Comparison of ENCODE assay signal across 1 cellular context in the genomic region with DNA sequence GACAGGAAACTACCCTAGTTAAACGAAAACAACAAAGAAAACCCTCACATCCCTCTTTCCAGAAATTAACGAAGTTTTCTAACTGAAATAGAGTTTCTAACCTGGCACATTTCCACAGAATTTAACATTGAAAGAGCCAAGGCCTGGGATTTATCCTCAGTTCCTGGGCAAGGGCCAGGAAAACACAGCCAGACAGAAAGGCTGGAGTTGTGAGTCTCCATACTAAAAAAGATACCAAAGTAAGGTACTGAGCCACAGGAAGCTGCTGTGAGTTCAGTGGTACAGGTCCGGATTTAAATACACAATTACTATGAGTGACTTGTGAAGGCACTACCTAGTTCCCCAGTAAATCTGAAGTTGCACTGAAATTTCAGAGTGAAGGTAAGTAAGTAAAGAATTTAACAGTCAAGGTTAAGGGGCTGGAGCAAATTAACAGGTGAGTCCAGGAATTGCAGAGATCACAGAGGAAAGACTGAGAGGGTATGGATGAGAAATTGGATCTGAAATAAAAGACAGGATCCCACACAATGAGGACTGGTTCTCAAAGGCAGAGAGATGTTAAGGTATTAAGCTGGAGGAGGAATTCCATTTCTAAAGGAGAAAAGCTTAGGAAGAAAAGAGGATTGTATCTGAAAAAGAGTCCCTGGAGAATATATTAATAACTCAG.
TF ChIP-seq lines count a peak whose summit lies in the region.

No MANE protein-coding gene starts in this region.

TF ChIP-seq in GM12878, 131 proteins besides CTCF, POLR2A, EP300 and RAD21:
- no peak for TF ChIP-seq NRF1 (conservative IDR thresholded peaks at IDR 0.05; ENCODE audit: low read depth, low read length)
- peak; percentile 73 for TF ChIP-seq MEF2B (IDR thresholded peaks at IDR 0.05; ENCODE audit: partially characterized antibody, poor library complexity, severe bottlenecking)
- TF ChIP-seq MXI1 (IDR thresholded peaks at IDR 0.05; ENCODE audit: low read depth, low read length) = peak; percentile 52
- 0 out of 2 replicates have a peak, but pooled peaks have one; percentile 10 for TF ChIP-seq ATF7 (IDR thresholded peaks at IDR 0.05; ENCODE audit: low read depth)
- TF ChIP-seq IKZF1 (conservative IDR thresholded peaks at IDR 0.05) = 0 out of 2 replicates have a peak, but pooled peaks have one; percentile 2
- peak; percentile 36; the same call in 1 of the 2 replicates for TF ChIP-seq PKNOX1 (IDR thresholded peaks at IDR 0.05)
